In the genomic region with DNA sequence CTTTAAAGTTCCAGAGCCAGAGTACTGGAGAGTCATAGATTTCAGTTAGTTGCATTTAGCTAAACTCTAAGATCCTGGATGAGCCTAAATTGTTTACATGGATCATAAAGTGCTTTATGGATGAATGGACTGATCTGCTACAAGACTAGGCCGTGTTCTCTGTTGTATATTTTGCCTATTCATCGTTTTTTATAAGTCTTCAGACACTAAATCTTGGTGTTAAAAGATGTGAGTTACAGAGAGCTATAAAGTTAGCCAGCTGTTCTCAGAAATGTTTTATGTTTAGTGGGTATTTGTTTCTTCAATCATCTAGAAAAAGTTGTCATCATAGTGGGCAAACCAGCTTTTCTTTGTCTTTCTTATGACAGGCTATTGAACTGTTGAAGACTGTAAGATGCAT, we compare ENCODE assay signal across 16 cellular contexts.
DNase-seq lines count a peak whose midpoint lies in the region; ATAC-seq and TF ChIP-seq lines count a peak whose summit lies in the region.
"Had no signal": no experiment of that assay in that cellular context is flagged by ENCODE, and none has a peak within 500 bp of the region (broad histone marks: within the 10 kb centered on the region; RNA-seq: fewer than 3 reads in every experiment).

No MANE protein-coding gene starts in this region.

- no peak for ATAC-seq in left colon
- ATAC-seq: GM12878 had no signal

- H3K4me2 ChIP-seq in smooth muscle cell: no peak overlapping the region

- no peaks in the 10 kb centered on the region for H4K20me1 ChIP-seq in smooth muscle cell (ENCODE audit: low read depth)

- H3K36me3 ChIP-seq in HEK293 (ENCODE audit: control insufficient read depth in 2 of 2, insufficient read depth in 1 of 2, low read length in 2 of 2) (no peaks in the 10 kb centered on the region), SK-N-MC (ENCODE audit: insufficient read depth, low read length) (no peaks in the 10 kb centered on the region), smooth muscle cell (ENCODE audit: low read depth) (no peaks in the 10 kb centered on the region)
- H3K36me3 ChIP-seq: BE2C had no signal

- 24% methylated on average over 2 of the region's 2 CpGs for WGBS in smooth muscle cell (ENCODE audit: low lambda C conversion rate)

- no peak overlapping the region for H3K4me3 ChIP-seq in HEK293 (ENCODE audit: low read depth, low read length)
- H3K4me3 ChIP-seq in SK-N-MC: no peak overlapping the region
- no peak overlapping the region for H3K4me3 ChIP-seq in smooth muscle cell
- H3K4me3 ChIP-seq: GM12878, GM23248 had no signal

- POLR2A ChIA-PET in HEK293 (lab: Yijun Ruan, JAX): no interaction called here

- peaks cover 3% of the 10 kb centered on the region for H3K36me3 Mint-ChIP-seq in mesothelial cell of epicardium
- H3K36me3 Mint-ChIP-seq: CD4-positive, alpha-beta memory T cell; IgD-negative memory B cell had no signal

- CTCF ChIA-PET in HEK293 (lab: Yijun Ruan, JAX): interaction anchor here (0.6 kb wide), 1 partner anchor 44 kb away, joined by 4 read pairs; no protein-coding TSS in a partner anchor

- no peak overlapping the region for H3K9ac ChIP-seq in SK-N-MC (ENCODE audit: insufficient read length)
- H3K9ac ChIP-seq in smooth muscle cell (ENCODE audit: low read depth): no peak overlapping the region
- H3K9ac ChIP-seq: GM23248 had no signal

- no peaks in the 10 kb centered on the region for H3F3A ChIP-seq in smooth muscle cell (ENCODE audit: low read depth)

- no peaks in the 10 kb centered on the region for H3K79me2 ChIP-seq in smooth muscle cell (ENCODE audit: low read depth)

- H3K27ac Mint-ChIP-seq in mesothelial cell of epicardium: peak overlapping the region; percentile 79
- H3K27ac Mint-ChIP-seq: CD4-positive, alpha-beta memory T cell; H9; HFFc6; IgD-negative memory B cell had no signal

- H3K4me3 Mint-ChIP-seq in mesothelial cell of epicardium: no peak overlapping the region
- H3K4me3 Mint-ChIP-seq: CD4-positive, alpha-beta memory T cell; H9; HFFc6; IgD-negative memory B cell had no signal

- peaks cover 5% of the 10 kb centered on the region for H3K9me3 Mint-ChIP-seq in mesothelial cell of epicardium
- H3K9me3 Mint-ChIP-seq: H9 had no signal

- H3K4me1 Mint-ChIP-seq in mesothelial cell of epicardium: peaks cover 36% of the 10 kb centered on the region
- H3K4me1 Mint-ChIP-seq: CD4-positive, alpha-beta memory T cell; IgD-negative memory B cell had no signal

- no peaks in the 10 kb centered on the region for H3K4me1 ChIP-seq in HEK293 (ENCODE audit: control insufficient read depth, insufficient read depth, low read length)
- peaks cover 6% of the 10 kb centered on the region for H3K4me1 ChIP-seq in smooth muscle cell (ENCODE audit: low read depth)
- H3K4me1 ChIP-seq: BE2C had no signal

- H3K27me3 ChIP-seq in smooth muscle cell (ENCODE audit: low read depth): no peaks in the 10 kb centered on the region
- H3K27me3 ChIP-seq: BE2C had no signal

- TF ChIP-seq CTCF in HEK293 (tag by site-specific recombination; IDR thresholded peaks at IDR 0.05) (no peak), mesothelial cell of epicardium (IDR thresholded peaks at IDR 0.05; ENCODE audit: unreplicated experiment) (no peak), smooth muscle cell (IDR thresholded peaks at IDR 0.05; ENCODE audit: borderline replicate concordance, insufficient read depth, poor library complexity, severe bottlenecking) (no peak)

- H3K27me3 Mint-ChIP-seq in mesothelial cell of epicardium (ENCODE audit: low read depth): no peaks in the 10 kb centered on the region
- H3K27me3 Mint-ChIP-seq: CD4-positive, alpha-beta memory T cell; IgD-negative memory B cell had no signal

- H3K9me3 ChIP-seq in HEK293 (ENCODE audit: control insufficient read depth, insufficient read depth, low read depth, low read length) (no peaks in the 10 kb centered on the region), SK-N-MC (ENCODE audit: low read depth, low read length) (no peaks in the 10 kb centered on the region), smooth muscle cell (replicated peaks; ENCODE audit: low read depth) (no peaks in the 10 kb centered on the region)
- H3K9me3 ChIP-seq: BE2C had no signal

- no peak for DNase-seq in SK-N-MC (ENCODE audit: low read depth, low spot score)
- DNase-seq in mesothelial cell of epicardium (ENCODE audit: low spot score in 2 of 2, unreplicated experiment in 2 of 2): no peak
- DNase-seq in smooth muscle cell (lab: John Stamatoyannopoulos, UW; ENCODE audit: unreplicated experiment): no peak
- no peak for DNase-seq in NK-92 treated with Interleukin-12 subunit alpha and Interleukin-12 subunit beta, amount 100 ng/mL, for 24 hours (lab: John Stamatoyannopoulos, UW)
- no peak for DNase-seq in left colon
- DNase-seq in activated CD4-positive, alpha-beta T cell treated with anti-CD3 and anti-CD28 coated beads for 4 hours: no peak
- DNase-seq: BE2C; CD4-positive, alpha-beta memory T cell; DMS79; GM23248; H9; HFFc6 had no signal

- H2AFZ ChIP-seq in smooth muscle cell (ENCODE audit: low read depth): peak overlapping the region; percentile 66
- H2AFZ ChIP-seq: GM23248 had no signal

- H3K27ac ChIP-seq in HEK293 (ENCODE audit: extremely low read depth, low read depth, low read length): no peak overlapping the region
- 0 out of 2 replicates have a peak overlapping the region, but pooled peaks have one; percentile 23 for H3K27ac ChIP-seq in SK-N-MC
- H3K27ac ChIP-seq in smooth muscle cell (ENCODE audit: low read depth): no peak overlapping the region
- H3K27ac ChIP-seq: C4-2B, GM23248 had no signal

- intact Hi-C loops in left colon (cut with DNase I, micrococcal nuclease): no loop called here

TF ChIP-seq in HEK293, 187 proteins besides CTCF, POLR2A, EP300 and RAD21:
- TF ChIP-seq ZBTB21 (tag by site-specific recombination; IDR thresholded peaks at IDR 0.05) (no peak), SCRT1 (tag by site-specific recombination; IDR thresholded peaks at IDR 0.05; ENCODE audit: borderline replicate concordance) (0 out of 2 replicates have a peak, but pooled peaks have one; percentile 22)
